31 cellular contexts compared by ENCODE assay signal in genomic region chr2:236994361-236994760, GRCh38.
"Had no signal": no experiment of that assay in that cellular context is flagged by ENCODE, and none has a peak within 500 bp of the region (broad histone marks: within the 10 kb centered on the region; RNA-seq: fewer than 3 reads in every experiment).

No MANE protein-coding gene starts in this region.

- H3K27ac Mint-ChIP-seq: activated CD4-positive, alpha-beta T cell treated with anti-CD3 and anti-CD28 coated beads for 36 hours; activated CD4-positive, alpha-beta T cell treated with anti-CD3 and anti-CD28 coated beads, Interleukin-2, amount 10 ng/mL, durations not matched to agents 7 days and 5 days; activated CD8-positive, alpha-beta T cell treated with anti-CD3 and anti-CD28 coated beads, Interleukin-2, amount 10 ng/mL, durations not matched to agents 7 days and 5 days; activated naive CD4-positive, alpha-beta T cell treated with anti-CD3 and anti-CD28 coated beads, Interleukin-2, amount 50 U/mL, for 24 hours; activated naive CD8-positive, alpha-beta T cell treated with anti-CD3 and anti-CD28 coated beads, Interleukin-2, amount 10 ng/mL, durations not matched to agents 7 days and 5 days; activated T-cell treated with anti-CD3 and anti-CD28 coated beads, Interleukin-2, amount 50 U/mL, for 24 hours; activated T-helper 2 cell treated with anti-CD3 and anti-CD28 coated beads, Interferon-gamma antibody, Interleukin-2, Interleukin-4, amounts not matched to agents 10 μg/mL and 5 μg/mL and 100 μg/mL, durations not matched to agents 14 hours and 24 hours and 36 hours; T-helper 1 cell treated with Interleukin-12 subunit alpha and Interleukin-12 subunit beta and Interleukin-4 antibody, amounts not matched to agents 30 μg/mL and 1 μg/mL, for 36 hours; T-helper 2 cell treated with Interferon-gamma antibody and Interleukin-4, amounts not matched to agents 5 μg/mL and 100 μg/mL, for 36 hours; WTC11 had no signal

- H3K9ac ChIP-seq: KMS-11 had no signal

- H3K27ac ChIP-seq: ascending aorta, cardiac muscle cell, KMS-11, SJCRH30, SK-N-MC had no signal

- H3K9me3 Mint-ChIP-seq: activated CD4-positive, alpha-beta T cell treated with anti-CD3 and anti-CD28 coated beads, Interleukin-2, amount 10 ng/mL, durations not matched to agents 7 days and 5 days; activated naive CD4-positive, alpha-beta T cell treated with anti-CD3 and anti-CD28 coated beads, Interleukin-2, amount 50 U/mL, for 24 hours; activated naive CD8-positive, alpha-beta T cell treated with anti-CD3 and anti-CD28 coated beads, Interleukin-2, amount 10 ng/mL, durations not matched to agents 7 days and 5 days; activated T-cell treated with anti-CD3 and anti-CD28 coated beads, Interleukin-2, amount 50 U/mL, for 24 hours; activated T-helper 2 cell treated with anti-CD3 and anti-CD28 coated beads, Interferon-gamma antibody, Interleukin-2, Interleukin-4, amounts not matched to agents 10 μg/mL and 5 μg/mL and 100 μg/mL, durations not matched to agents 14 hours and 24 hours and 36 hours; T-helper 1 cell treated with Interleukin-12 subunit alpha and Interleukin-12 subunit beta and Interleukin-4 antibody, amounts not matched to agents 30 μg/mL and 1 μg/mL, for 36 hours; T-helper 2 cell treated with Interferon-gamma antibody and Interleukin-4, amounts not matched to agents 5 μg/mL and 100 μg/mL, for 36 hours had no signal

- H3K27me3 ChIP-seq: ascending aorta, SJCRH30 had no signal

- DNase-seq: activated CD4-positive, alpha-beta T cell treated with anti-CD3 and anti-CD28 coated beads for 36 hours; activated CD4-positive, alpha-beta T cell treated with anti-CD3 and anti-CD28 coated beads, Interleukin-2, amount 10 ng/mL, durations not matched to agents 7 days and 5 days; activated CD4-positive, alpha-beta T cell treated with anti-CD3 and anti-CD28 coated beads, Interleukin-2, amount 50 U/mL, for 48 hours; activated CD8-positive, alpha-beta T cell treated with anti-CD3 and anti-CD28 coated beads, Interleukin-2, amount 10 ng/mL, durations not matched to agents 7 days and 5 days; activated gamma-delta T cell; activated naive CD4-positive, alpha-beta T cell treated with Interleukin-2 at 50 U/mL for 16 hours; activated naive CD8-positive, alpha-beta T cell treated with anti-CD3 and anti-CD28 coated beads, Interleukin-2, amount 10 ng/mL, durations not matched to agents 7 days and 5 days; activated T-cell treated with anti-CD3 and anti-CD28 coated beads, Interleukin-2, amount 50 U/mL, for 24 hours; MM.1S; MV-4-11; NCI-H1092; NCI-H1417; NCI-H146; NCI-H187; NCI-H2029 treated with DMSO at 0.1 percent for 48 hours; NCI-H2107; NCI-H2171; NCI-H226; NCI-H446 treated with DMSO at 0.1 percent for 48 hours; NCI-H524; SHP77; SJCRH30 had no signal

- H3K9me3 ChIP-seq: ascending aorta, SJCRH30 had no signal

- H3K4me1 Mint-ChIP-seq: activated CD4-positive, alpha-beta T cell treated with anti-CD3 and anti-CD28 coated beads for 36 hours; activated CD4-positive, alpha-beta T cell treated with anti-CD3 and anti-CD28 coated beads, Interleukin-2, amount 10 ng/mL, durations not matched to agents 7 days and 5 days; activated naive CD4-positive, alpha-beta T cell treated with anti-CD3 and anti-CD28 coated beads, Interleukin-2, amount 50 U/mL, for 24 hours; activated naive CD8-positive, alpha-beta T cell treated with anti-CD3 and anti-CD28 coated beads, Interleukin-2, amount 10 ng/mL, durations not matched to agents 7 days and 5 days had no signal

- H3K4me1 ChIP-seq: ascending aorta had no signal

- H3K4me3 ChIP-seq: ascending aorta, cardiac muscle cell, SJCRH30, SK-N-MC had no signal

- H3K36me3 Mint-ChIP-seq: activated naive CD4-positive, alpha-beta T cell treated with anti-CD3 and anti-CD28 coated beads, Interleukin-2, amount 50 U/mL, for 24 hours; activated naive CD8-positive, alpha-beta T cell treated with anti-CD3 and anti-CD28 coated beads, Interleukin-2, amount 10 ng/mL, durations not matched to agents 7 days and 5 days had no signal

- H3K4me2 ChIP-seq: KMS-11 had no signal

- H3K4me3 Mint-ChIP-seq: activated CD4-positive, alpha-beta T cell treated with anti-CD3 and anti-CD28 coated beads for 36 hours; activated CD4-positive, alpha-beta T cell treated with anti-CD3 and anti-CD28 coated beads, Interleukin-2, amount 10 ng/mL, durations not matched to agents 7 days and 5 days; activated CD8-positive, alpha-beta T cell treated with anti-CD3 and anti-CD28 coated beads, Interleukin-2, amount 10 ng/mL, durations not matched to agents 7 days and 5 days; activated naive CD4-positive, alpha-beta T cell treated with anti-CD3 and anti-CD28 coated beads, Interleukin-2, amount 50 U/mL, for 24 hours; activated naive CD8-positive, alpha-beta T cell treated with anti-CD3 and anti-CD28 coated beads, Interleukin-2, amount 10 ng/mL, durations not matched to agents 7 days and 5 days; activated T-cell treated with anti-CD3 and anti-CD28 coated beads, Interleukin-2, amount 50 U/mL, for 24 hours; T-helper 1 cell treated with Interleukin-12 subunit alpha and Interleukin-12 subunit beta and Interleukin-4 antibody, amounts not matched to agents 30 μg/mL and 1 μg/mL, for 36 hours; T-helper 2 cell treated with Interferon-gamma antibody and Interleukin-4, amounts not matched to agents 5 μg/mL and 100 μg/mL, for 36 hours; WTC11 had no signal

- H3K36me3 ChIP-seq: ascending aorta, cardiac muscle cell, SJCRH30 had no signal
